ENCODE assay signal across 10 cellular contexts in genomic region chr3:71421475-71421819, GRCh38.
A peak's percentile ranks its signal among the peaks of the same experiment; 100 is the strongest.
DNase-seq lines count a peak whose midpoint lies in the region; ATAC-seq and TF ChIP-seq lines count a peak whose summit lies in the region.
"Had no signal": no experiment of that assay in that cellular context is flagged by ENCODE, and none has a peak within 500 bp of the region (broad histone marks: within the 10 kb centered on the region; RNA-seq: fewer than 3 reads in every experiment).

No MANE protein-coding gene starts in this region.

- ATAC-seq in HG02678 (IDR thresholded peaks at IDR 0.05; ENCODE audit: unreplicated experiment) (peak; percentile 64), HG03575 (IDR thresholded peaks at IDR 0.05; ENCODE audit: extremely low read depth, insufficient number of reproducible peaks, low FRiP score, unreplicated experiment) (peak; percentile 19)
- ATAC-seq: A549 had no signal

- TF ChIP-seq CTCF in nephron progenitor cell (IDR thresholded peaks at IDR 0.05), result no peak

- peaks cover 12% of the 10 kb centered on the region for H3K36me3 Mint-ChIP-seq in activated CD4-positive, alpha-beta T cell treated with anti-CD3 and anti-CD28 coated beads, Interleukin-2, amount 10 ng/mL, durations not matched to agents 24 days and 14 days (ENCODE audit: low read depth)
- H3K36me3 Mint-ChIP-seq in nephron progenitor cell (ENCODE audit: low read depth), result peaks cover 19% of the 10 kb centered on the region

- peak overlapping the region; percentile 75 for H3K27ac Mint-ChIP-seq in activated CD4-positive, alpha-beta T cell treated with anti-CD3 and anti-CD28 coated beads, Interleukin-2, amount 10 ng/mL, durations not matched to agents 24 days and 14 days
- peak overlapping the region; percentile 84 for H3K27ac Mint-ChIP-seq in nephron progenitor cell

- no peak for DNase-seq in activated CD4-positive, alpha-beta T cell treated with anti-CD3 and anti-CD28 coated beads, Interleukin-2, amount 10 ng/mL, durations not matched to agents 24 days and 14 days
- no peak for DNase-seq in activated CD4-positive, alpha-beta T cell treated with anti-CD3 and anti-CD28 coated beads, Interleukin-2, amount 50 U/mL, for 4 hours
- DNase-seq in nephron progenitor cell (no peak), NCI-H2081 (lab: John Stamatoyannopoulos, UW) (no peak), posterior vena cava (ENCODE audit: low spot score) (no peak), NCI-H446 treated with DMSO at 0.1 percent for 48 hours (lab: John Stamatoyannopoulos, UW) (no peak)
- DNase-seq: erythroblast had no signal

- peaks cover 50% of the 10 kb centered on the region for H3K4me1 Mint-ChIP-seq in activated CD4-positive, alpha-beta T cell treated with anti-CD3 and anti-CD28 coated beads, Interleukin-2, amount 10 ng/mL, durations not matched to agents 24 days and 14 days
- peaks cover 52% of the 10 kb centered on the region for H3K4me1 Mint-ChIP-seq in nephron progenitor cell

- intact Hi-C loops in activated CD4-positive, alpha-beta T cell treated with anti-CD3 and anti-CD28 coated beads, Interleukin-2, amount 10 ng/mL, durations not matched to agents 24 days and 14 days (cut with micrococcal nuclease), result loop anchor here (5.0 kb wide), 1 partner anchor 39 kb away; no protein-coding TSS in a partner anchor
- intact Hi-C loops in posterior vena cava (cut with DNase I), result no loop called here

- peak overlapping the region; percentile 19 for H3K4me3 Mint-ChIP-seq in activated CD4-positive, alpha-beta T cell treated with anti-CD3 and anti-CD28 coated beads, Interleukin-2, amount 10 ng/mL, durations not matched to agents 24 days and 14 days
- H3K4me3 Mint-ChIP-seq in nephron progenitor cell, result no peak overlapping the region

- H3K27me3 Mint-ChIP-seq in activated CD4-positive, alpha-beta T cell treated with anti-CD3 and anti-CD28 coated beads, Interleukin-2, amount 10 ng/mL, durations not matched to agents 24 days and 14 days, result peaks cover 37% of the 10 kb centered on the region
- H3K27me3 Mint-ChIP-seq in nephron progenitor cell (ENCODE audit: low read depth, poor library complexity), result no peaks in the 10 kb centered on the region

- H3K9me3 Mint-ChIP-seq in activated CD4-positive, alpha-beta T cell treated with anti-CD3 and anti-CD28 coated beads, Interleukin-2, amount 10 ng/mL, durations not matched to agents 24 days and 14 days, result no peaks in the 10 kb centered on the region
- no peaks in the 10 kb centered on the region for H3K9me3 Mint-ChIP-seq in nephron progenitor cell
